8 cellular contexts compared by ENCODE assay signal in genomic region chr19:40798997-40799557, GRCh38. TPM values are rescaled to one million over a fixed set of nuclear protein-coding genes. Genes with fewer than 3 reads are reported as not detected.
DNase-seq lines count a peak whose midpoint lies in the region; ATAC-seq and TF ChIP-seq lines count a peak whose summit lies in the region.

Gene EGLN2, plus strand, starts transcription at chr19:40799191. Its CDS starts 1,382 bp downstream, at chr19:40800573.

- POLR2A ChIA-PET in activated CD4-positive, alpha-beta T cell treated with anti-CD3 and anti-CD28 coated beads for 36 hours (lab: Charles Lee) = interaction anchor here (0.6 to 1.8 kb wide), 7 partner anchors 8 to 139 kb away, joined by 3 to 25 read pairs (median 6); partner anchors contain the start of genes ACTMAP, COQ8B, ITPKC and RAB4B
- POLR2A ChIA-PET in activated CD4-positive, alpha-beta memory T cell treated with anti-CD3 and anti-CD28 coated beads for 36 hours (lab: Charles Lee) = interaction anchor here (0.6 to 3.4 kb wide), 4 partner anchors 21 to 467 kb away, joined by 3 to 23 read pairs (median 7); partner anchors contain the start of genes ACTMAP and RAB4B

- no peaks in the 10 kb centered on the region for H3K27me3 ChIP-seq in heart left ventricle
- no peaks in the 10 kb centered on the region for H3K27me3 ChIP-seq in rectal smooth muscle tissue (ENCODE audit: control insufficient read depth, insufficient read depth, low read length)

- peak; percentile 85 for ATAC-seq in activated CD4-positive, alpha-beta T cell treated with anti-CD3 and anti-CD28 coated beads for 36 hours
- peak; percentile 29 for ATAC-seq in HG03095 (IDR thresholded peaks at IDR 0.05; ENCODE audit: unreplicated experiment)
- peak in 1 of 4 donors; percentile 4 for ATAC-seq in heart left ventricle

- CTCF ChIA-PET in activated CD4-positive, alpha-beta T cell treated with anti-CD3 and anti-CD28 coated beads for 36 hours (lab: Charles Lee) = interaction anchor here (0.6 to 4.3 kb wide), 7 partner anchors 7 to 137 kb away, joined by 3 to 47 read pairs (median 3); partner anchors contain the start of genes ACTMAP, RAB4B and SNRPA
- CTCF ChIA-PET in activated CD4-positive, alpha-beta memory T cell treated with anti-CD3 and anti-CD28 coated beads for 36 hours (lab: Charles Lee) = interaction anchor here (1.4 to 1.8 kb wide), 5 partner anchors 8 to 46 kb away, joined by 3 to 32 read pairs (median 7); partner anchors contain the start of gene RAB4B

- H3K4me3 Mint-ChIP-seq in activated CD4-positive, alpha-beta T cell treated with anti-CD3 and anti-CD28 coated beads for 36 hours = peak within 1 kb of the TSS; percentile 91
- peak within 1 kb of the TSS; percentile 92 for H3K4me3 Mint-ChIP-seq in activated CD4-positive, alpha-beta memory T cell treated with anti-CD3 and anti-CD28 coated beads for 36 hours

- TF ChIP-seq POLR2A in heart left ventricle (IDR thresholded peaks at IDR 0.05) = peak in 1 of 2 donors; percentile 7

- peaks cover 24% of the 10 kb centered on the region for H3K36me3 Mint-ChIP-seq in activated CD4-positive, alpha-beta T cell treated with anti-CD3 and anti-CD28 coated beads for 36 hours (ENCODE audit: low read depth)
- H3K36me3 Mint-ChIP-seq in activated CD4-positive, alpha-beta memory T cell treated with anti-CD3 and anti-CD28 coated beads for 36 hours = peaks cover 25% of the 10 kb centered on the region

- no peaks in the 10 kb centered on the region for H3K9me3 Mint-ChIP-seq in activated CD4-positive, alpha-beta T cell treated with anti-CD3 and anti-CD28 coated beads for 36 hours (ENCODE audit: low read depth)
- no peaks in the 10 kb centered on the region for H3K9me3 Mint-ChIP-seq in activated CD4-positive, alpha-beta memory T cell treated with anti-CD3 and anti-CD28 coated beads for 36 hours

- no peak for TF ChIP-seq CTCF in heart left ventricle (IDR thresholded peaks at IDR 0.05)

- peak within 1 kb of the TSS; percentile 74 to 99 (median 94) for H3K4me3 ChIP-seq in heart left ventricle
- peak within 1 kb of the TSS; percentile 84 for H3K4me3 ChIP-seq in rectal smooth muscle tissue (ENCODE audit: low read length)

- no peaks in the 10 kb centered on the region for H3K27me3 Mint-ChIP-seq in activated CD4-positive, alpha-beta T cell treated with anti-CD3 and anti-CD28 coated beads for 36 hours
- no peaks in the 10 kb centered on the region for H3K27me3 Mint-ChIP-seq in activated CD4-positive, alpha-beta memory T cell treated with anti-CD3 and anti-CD28 coated beads for 36 hours

- peak within 1 kb of the TSS; percentile 78 for H3K9ac ChIP-seq in rectal smooth muscle tissue (ENCODE audit: low read length)

- DNase-seq in activated CD4-positive, alpha-beta T cell treated with anti-CD3 and anti-CD28 coated beads for 36 hours = no peak
- DNase-seq in activated CD4-positive, alpha-beta T cell treated with anti-CD3 and anti-CD28 coated beads for 1 hour = no peak
- DNase-seq in activated CD4-positive, alpha-beta memory T cell treated with anti-CD3 and anti-CD28 coated beads for 36 hours = no peak
- DNase-seq in heart left ventricle (no peak), KBM-7 (no peak), DMS153 treated with DMSO at 0.1 percent for 48 hours (lab: John Stamatoyannopoulos, UW; ENCODE audit: unreplicated experiment) (no peak)

- H3K36me3 ChIP-seq in heart left ventricle = peaks cover 0 to 29% (median 13%) of the 10 kb centered on the region in 9 donors
- peaks cover 11% of the 10 kb centered on the region for H3K36me3 ChIP-seq in rectal smooth muscle tissue (ENCODE audit: control insufficient read depth, insufficient read depth, low read length)

- H3K27ac ChIP-seq in heart left ventricle (peak within 1 kb of the TSS; percentile 93 to 99 (median 97)), rectal smooth muscle tissue (ENCODE audit: low read depth, low read length) (peak within 1 kb of the TSS; percentile 95)

- H3K4me1 ChIP-seq in heart left ventricle (peaks cover 37 to 52% (median 44%) of the 10 kb centered on the region in 12 donors), rectal smooth muscle tissue (ENCODE audit: control insufficient read depth, insufficient read depth, low read length) (peaks cover 35% of the 10 kb centered on the region)

- intact Hi-C loops in activated CD4-positive, alpha-beta T cell treated with anti-CD3 and anti-CD28 coated beads for 36 hours (cut with DNase I, micrococcal nuclease) = loop anchor here (1.0 to 10.0 kb wide), 16 partner anchors 21 to 1063 kb away; partner anchors contain the start of genes COQ8B (in 2 of the 2), NUMBL (in 2 of the 2), RAB4B (in 2 of the 2) and SNRPA (in 2 of the 2)
- intact Hi-C loops in activated CD4-positive, alpha-beta memory T cell treated with anti-CD3 and anti-CD28 coated beads for 36 hours (cut with micrococcal nuclease) = loop anchor here (1.0 kb wide), 3 partner anchors 21 to 83 kb away; partner anchors contain the start of genes COQ8B, RAB4B and SNRPA
- intact Hi-C loops in heart left ventricle (cut with DNase I) = loop anchor here in 6 of 10 donors (1.0 to 5.0 kb wide), 5 partner anchors 21 to 84 kb away; partner anchors contain the start of genes ACTMAP (in 4 of the 6), SNRPA (in 4 of the 6) and RAB4B (in 3 of the 6)

- in situ Hi-C loops in KBM-7 (cut with MboI; ENCODE audit: low pct_unique_long_range_greater_than_20kb, low sequenced_read_pairs) = no loop called here

- peaks cover 55% of the 10 kb centered on the region for H3K4me1 Mint-ChIP-seq in activated CD4-positive, alpha-beta T cell treated with anti-CD3 and anti-CD28 coated beads for 36 hours
- peaks cover 55% of the 10 kb centered on the region for H3K4me1 Mint-ChIP-seq in activated CD4-positive, alpha-beta memory T cell treated with anti-CD3 and anti-CD28 coated beads for 36 hours (ENCODE audit: low read depth)

- 0 to 1% (median 0%) methylated on average over 16 to 80 of the region's 81 CpGs for WGBS in heart left ventricle, 4 donors

- no peaks in the 10 kb centered on the region for H3K9me3 ChIP-seq in heart left ventricle

- H3K27ac Mint-ChIP-seq in activated CD4-positive, alpha-beta T cell treated with anti-CD3 and anti-CD28 coated beads for 36 hours = peak within 1 kb of the TSS; percentile 97
- peak within 1 kb of the TSS; percentile 93 for H3K27ac Mint-ChIP-seq in activated CD4-positive, alpha-beta memory T cell treated with anti-CD3 and anti-CD28 coated beads for 36 hours

RNA-seq across cellular contexts. Expression of gene EGLN2, which starts in this region (rescaled TPM):
- 10 to 100 TPM; 85.6 to 86.6 TPM for total RNA-seq in activated CD4-positive, alpha-beta T cell treated with anti-CD3 and anti-CD28 coated beads for 36 hours
- 10 to 100 TPM; 89.1 to 90.3 TPM for total RNA-seq in activated CD4-positive, alpha-beta memory T cell treated with anti-CD3 and anti-CD28 coated beads for 36 hours
- total RNA-seq in heart left ventricle = 10 to 100 TPM; 38.1 to 85.1 (median 49.2) TPM
- polyA plus RNA-seq in heart left ventricle = 10 to 100 TPM; 53.5 to 91.8 TPM
